ENCODE assay signal across 19 cellular contexts in genomic region chr5:30380228-30380627, GRCh38.
"Had no signal": no experiment of that assay in that cellular context is flagged by ENCODE, and none has a peak within 500 bp of the region (broad histone marks: within the 10 kb centered on the region; RNA-seq: fewer than 3 reads in every experiment).

No MANE protein-coding gene starts in this region.

- H3K9me3 Mint-ChIP-seq: mesothelial cell of epicardium had no signal

- H3K27me3 ChIP-seq: dorsolateral prefrontal cortex, esophagus muscularis mucosa, foreskin keratinocyte, gastroesophageal sphincter, heart left ventricle, hepatocyte, left lung had no signal

- H3K27ac ChIP-seq: coronary artery, dorsolateral prefrontal cortex, esophagus muscularis mucosa, foreskin keratinocyte, gastroesophageal sphincter, heart left ventricle, hepatocyte, left lung, lower lobe of right lung had no signal

- H3K4me1 Mint-ChIP-seq: mesothelial cell of epicardium, naive B cell had no signal

- H3K36me3 Mint-ChIP-seq: mesothelial cell of epicardium, naive B cell had no signal

- H3K27ac Mint-ChIP-seq: mesothelial cell of epicardium, naive B cell had no signal

- DNase-seq: dermis blood vessel endothelial cell; dorsolateral prefrontal cortex; effector CD4-positive, alpha-beta T cell; effector memory CD4-positive, alpha-beta T cell; foreskin keratinocyte; heart left ventricle; hypothalamus; left cardiac atrium; left lung; left ventricle myocardium superior; lower lobe of right lung; mesenchymal stem cell; mucosa of descending colon; naive B cell had no signal

- H3K4me2 ChIP-seq: hepatocyte had no signal

- H3K9me3 ChIP-seq: esophagus muscularis mucosa, gastroesophageal sphincter, left lung, lower lobe of right lung, mucosa of descending colon had no signal

- H3K4me3 Mint-ChIP-seq: mesothelial cell of epicardium, naive B cell had no signal

- ATAC-seq: foreskin keratinocyte, gastroesophageal sphincter, heart left ventricle, left cardiac atrium, left lung, left ventricle myocardium superior, lower lobe of right lung, mucosa of descending colon had no signal

- H3K36me3 ChIP-seq: esophagus muscularis mucosa, gastroesophageal sphincter, heart left ventricle, left lung, lower lobe of right lung had no signal

- H3K4me1 ChIP-seq: esophagus muscularis mucosa, foreskin keratinocyte, gastroesophageal sphincter, heart left ventricle, left lung, lower lobe of right lung had no signal

- H2AFZ ChIP-seq: hepatocyte had no signal

- H3K27me3 Mint-ChIP-seq: naive B cell had no signal

- H3K4me3 ChIP-seq: coronary artery, dorsolateral prefrontal cortex, esophagus muscularis mucosa, gastroesophageal sphincter, heart left ventricle, hepatocyte, left lung, lower lobe of right lung, mucosa of descending colon had no signal
